ENCODE assay signal across 8 cellular contexts in genomic region chr2:45578056-45578843, GRCh38. TPM values are rescaled to one million over a fixed set of nuclear protein-coding genes. Genes with fewer than 3 reads are reported as not detected.
DNase-seq lines count a peak whose midpoint lies in the region; ATAC-seq and TF ChIP-seq lines count a peak whose summit lies in the region.

No MANE protein-coding gene starts in this region.

- no peaks in the 10 kb centered on the region for H3K9me3 Mint-ChIP-seq in stimulated activated naive B cell treated with anti-CD40 and anti-IgM and Interleukin-4, amounts not matched to agents 10 μg/mL and 1 μg/mL and 100 μg/mL, for 72 hours

- no peak for TF ChIP-seq POLR2A in erythroblast (IDR thresholded peaks at IDR 0.05; ENCODE audit: low read length)

- H3K27me3 Mint-ChIP-seq in stimulated activated naive B cell treated with anti-CD40 and anti-IgM and Interleukin-4, amounts not matched to agents 10 μg/mL and 1 μg/mL and 100 μg/mL, for 72 hours: no peaks in the 10 kb centered on the region

- DNase-seq in GM12865 (ENCODE audit: low read depth) (peak; percentile 25), SK-MEL-5 (ENCODE audit: low read depth, low spot score) (peak; percentile 80), erythroblast (lab: John Stamatoyannopoulos, UW) (peak; percentile 48 to 56)
- DNase-seq in stimulated activated naive B cell treated with anti-CD40 and anti-IgM and Interleukin-4, amounts not matched to agents 10 μg/mL and 1 μg/mL and 100 μg/mL, for 72 hours: no peak

- H3K36me3 Mint-ChIP-seq in stimulated activated naive B cell treated with anti-CD40 and anti-IgM and Interleukin-4, amounts not matched to agents 10 μg/mL and 1 μg/mL and 100 μg/mL, for 72 hours: peaks cover 17 to 30% of the 10 kb centered on the region in 2 donors

- peak overlapping the region; percentile 82 for H3K27ac ChIP-seq in ACC112 (ENCODE audit: low read depth, low read length)

- H3K27ac Mint-ChIP-seq in stimulated activated naive B cell treated with anti-CD40 and anti-IgM and Interleukin-4, amounts not matched to agents 10 μg/mL and 1 μg/mL and 100 μg/mL, for 72 hours: no peak overlapping the region

- H3K4me3 ChIP-seq in ACC112 (ENCODE audit: low read depth, low read length): peak overlapping the region; percentile 36; the same call in 1 of the 2 replicates
- H3K4me3 ChIP-seq in GM12865 (ENCODE audit: low read depth, low read length): no peak overlapping the region

- no peak overlapping the region for H3K4me3 Mint-ChIP-seq in stimulated activated naive B cell treated with anti-CD40 and anti-IgM and Interleukin-4, amounts not matched to agents 10 μg/mL and 1 μg/mL and 100 μg/mL, for 72 hours

- peaks cover 19% of the 10 kb centered on the region; the same call in 1 of the 2 replicates for H3K36me3 ChIP-seq in ACC112 (ENCODE audit: insufficient read depth, low read length)

- H3K4me1 Mint-ChIP-seq in stimulated activated naive B cell treated with anti-CD40 and anti-IgM and Interleukin-4, amounts not matched to agents 10 μg/mL and 1 μg/mL and 100 μg/mL, for 72 hours: peaks cover 5% of the 10 kb centered on the region in 2 donors

- in situ Hi-C loops in SK-MEL-5 (cut with HindIII; ENCODE audit: low pct_unique_long_range_greater_than_20kb, low sequenced_read_pairs): no loop called here

- peak; percentile 71 to 75 for ATAC-seq in stimulated activated naive B cell treated with anti-CD40 and anti-IgM and Interleukin-4, amounts not matched to agents 10 μg/mL and 1 μg/mL and 100 μg/mL, for 72 hours (replicated peaks)
- ATAC-seq in GM21786 (IDR thresholded peaks at IDR 0.05; ENCODE audit: unreplicated experiment) (no peak), HG02970 (IDR thresholded peaks at IDR 0.05; ENCODE audit: low FRiP score, unreplicated experiment) (no peak), HG02763 (IDR thresholded peaks at IDR 0.05; ENCODE audit: unreplicated experiment) (no peak)

- peaks cover 4% of the 10 kb centered on the region for H3K79me2 ChIP-seq in ACC112 (ENCODE audit: control insufficient read depth, insufficient read depth, low read length, unreplicated experiment)

- peaks cover 26% of the 10 kb centered on the region for H3K4me1 ChIP-seq in ACC112 (ENCODE audit: control insufficient read depth, insufficient read depth, low read length, unreplicated experiment)

- H3K27me3 ChIP-seq in ACC112 (ENCODE audit: insufficient read depth, low read length): no peaks in the 10 kb centered on the region

- TF ChIP-seq CTCF in GM12865 (IDR thresholded peaks at IDR 0.05; ENCODE audit: insufficient read depth, low read depth, low read length, missing control alignments): peak; percentile 8

- H2AFZ ChIP-seq in ACC112 (ENCODE audit: low read length, unreplicated experiment): peak overlapping the region; percentile 42

RNA-seq across cellular contexts. Expression of gene SRBD1, which starts 32.8 kb away (rescaled TPM):
- 23.2 and 31.2 TPM in 2 replicates for total RNA-seq in SK-MEL-5 (2014; rRNA removed; shearing (Covaris generic))
- polyA plus RNA-seq in SK-MEL-5 (2015; cell fraction: cytosol; rRNA removed): 10.0 and 12.9 TPM in 2 replicates
- polyA plus RNA-seq in SK-MEL-5 (2015; cell fraction: nucleus; rRNA removed): 6.8 and 7.4 TPM in 2 replicates

Comparison
In these comparisons a context has a peak if more than half of its experiments do, and no peak if none do; other contexts are left out.
1. ATAC-seq: peak in stimulated activated naive B cell treated with anti-CD40 and anti-IgM and Interleukin-4, amounts not matched to agents 10 μg/mL and 1 μg/mL and 100 μg/mL, for 72 hours (2 of 2); none in GM21786 (single experiment), HG02970 (single experiment) and HG02763 (single experiment).